In genomic region chr11:47562393-47562792, GRCh38 we compare ENCODE assay signal across 13 cellular contexts. TPM values are rescaled to one million over a fixed set of nuclear protein-coding genes. Genes with fewer than 3 reads are reported as not detected.
"Had no signal": no experiment of that assay in that cellular context is flagged by ENCODE, and none has a peak within 500 bp of the region (broad histone marks: within the 10 kb centered on the region; RNA-seq: fewer than 3 reads in every experiment).

No MANE protein-coding gene starts in this region.

RNA-seq across cellular contexts. Expression of gene FAM180B, which starts 24.1 kb away (rescaled TPM):
- total RNA-seq: dermis blood vessel endothelial cell, endothelial cell of umbilical vein, epithelial cell of proximal tubule, fibroblast of lung, fibroblast of villous mesenchyme, foreskin keratinocyte, frontal cortex, glomerular endothelial cell, kidney epithelial cell, left lung, left ventricle myocardium superior, lung microvascular endothelial cell had no signal
- polyA plus RNA-seq: endothelial cell of umbilical vein, fibroblast of lung, foreskin keratinocyte, keratinocyte had no signal
